In the genomic region with DNA sequence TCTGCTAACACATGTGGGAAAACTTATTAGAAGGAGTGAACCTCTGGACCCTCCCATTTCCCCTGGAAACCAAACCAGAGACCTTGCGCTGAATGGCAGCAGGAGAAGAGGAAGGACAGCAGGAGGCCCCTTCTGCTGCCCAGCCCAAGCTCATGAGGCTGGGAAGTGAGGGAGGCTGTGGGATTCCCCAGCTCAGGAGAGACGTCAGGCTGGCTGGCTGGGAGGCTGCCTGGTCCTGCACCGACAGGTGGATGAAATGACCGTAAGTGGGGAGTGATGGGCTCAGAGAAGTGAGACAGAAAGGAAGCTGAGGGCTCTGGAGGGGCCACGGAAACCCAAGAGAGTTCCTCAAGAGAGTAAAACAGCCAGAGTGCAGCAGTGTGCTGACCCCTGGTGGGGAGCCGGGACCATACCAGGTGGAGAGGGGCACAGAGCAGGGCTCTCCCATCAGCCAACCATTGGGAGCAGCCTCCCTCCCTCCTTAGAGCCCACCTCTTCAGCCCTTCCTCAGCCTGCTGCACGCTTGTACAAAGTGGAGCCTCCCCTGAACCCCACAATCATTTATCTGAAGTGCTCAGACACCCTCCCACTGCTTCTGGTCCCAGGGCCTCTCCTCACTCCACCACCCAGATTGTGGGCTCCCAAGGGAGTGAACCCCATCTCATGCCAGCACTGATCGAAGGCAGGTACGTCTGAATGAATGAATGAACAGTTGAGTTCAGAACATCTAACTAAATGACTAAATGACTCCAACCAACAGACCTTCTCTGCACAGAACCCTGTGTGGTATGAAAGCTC, we compare ENCODE assay signal across 8 cellular contexts. TPM values are rescaled to one million over a fixed set of nuclear protein-coding genes. Genes with fewer than 3 reads are reported as not detected.
DNase-seq lines count a peak whose midpoint lies in the region; ATAC-seq and TF ChIP-seq lines count a peak whose summit lies in the region.

No MANE protein-coding gene starts in this region.

- H4K20me1 ChIP-seq in osteoblast (ENCODE audit: insufficient read depth, low read length): no peaks in the 10 kb centered on the region

- peak; percentile 37 for ATAC-seq in activated CD8-positive, alpha-beta memory T cell treated with anti-CD3 and anti-CD28 coated beads, Interleukin-2, amount 10 ng/mL, durations not matched to agents 7 days and 5 days
- no peak for ATAC-seq in GM18520 (IDR thresholded peaks at IDR 0.05; ENCODE audit: unreplicated experiment)

- BruUV-seq in Calu3 (replicated peaks; lab: Mats Ljungman, UMichigan): no TSS peak

- POLR2A ChIA-PET in HEK293T (lab: Yijun Ruan, JAX): interaction anchor here (1.0 to 3.8 kb wide), 2 partner anchors 10 to 17 kb away, joined by 4 to 15 read pairs; no protein-coding TSS in a partner anchor

- H2AFZ ChIP-seq in osteoblast (ENCODE audit: low read length): no peak overlapping the region

- H3K9me3 Mint-ChIP-seq in Calu3 (ENCODE audit: low read depth, unreplicated experiment): no peaks in the 10 kb centered on the region
- H3K9me3 Mint-ChIP-seq in activated CD8-positive, alpha-beta memory T cell treated with anti-CD3 and anti-CD28 coated beads, Interleukin-2, amount 10 ng/mL, durations not matched to agents 7 days and 5 days (ENCODE audit: low read depth): no peaks in the 10 kb centered on the region

- H3K36me3 Mint-ChIP-seq in Calu3 (ENCODE audit: insufficient read depth, unreplicated experiment): peaks cover 17% of the 10 kb centered on the region
- no peaks in the 10 kb centered on the region for H3K36me3 Mint-ChIP-seq in activated CD8-positive, alpha-beta memory T cell treated with anti-CD3 and anti-CD28 coated beads, Interleukin-2, amount 10 ng/mL, durations not matched to agents 7 days and 5 days

- H3K4me3 Mint-ChIP-seq in Calu3 (ENCODE audit: low read depth, unreplicated experiment): no peak overlapping the region
- no peak overlapping the region for H3K4me3 Mint-ChIP-seq in activated CD8-positive, alpha-beta memory T cell treated with anti-CD3 and anti-CD28 coated beads, Interleukin-2, amount 10 ng/mL, durations not matched to agents 7 days and 5 days

- CTCF ChIA-PET in Calu3 (lab: Charles Lee) (interaction anchor here (1.0 to 6.1 kb wide), 4 partner anchors 11 to 96 kb away, joined by 3 to 73 read pairs (median 6); no protein-coding TSS in a partner anchor), HEK293T (lab: Yijun Ruan, JAX) (interaction anchor here (0.6 to 9.7 kb wide), 13 partner anchors 9 to 782 kb away, joined by 3 to 99 read pairs (median 3); a partner anchor contains a TSS)
- CTCF ChIA-PET in activated CD8-positive, alpha-beta memory T cell treated with anti-CD3 and anti-CD28 coated beads, Interleukin-2, amount 10 ng/mL, durations not matched to agents 7 days and 5 days (lab: Charles Lee): interaction anchor here (0.8 to 12.6 kb wide), 23 partner anchors 8 to 602 kb away, joined by 3 to 410 read pairs (median 4); a partner anchor contains a TSS

- no peaks in the 10 kb centered on the region for H3K79me2 ChIP-seq in osteoblast (ENCODE audit: insufficient read depth, low read length)

- no peaks in the 10 kb centered on the region for H3K9me3 ChIP-seq in osteoblast (ENCODE audit: low read depth, low read length)

- no peak overlapping the region for H3K4me2 ChIP-seq in osteoblast (ENCODE audit: insufficient read depth, low read length)

- no peaks in the 10 kb centered on the region for H3K36me3 ChIP-seq in osteoblast (ENCODE audit: insufficient read depth, low read length)

- H3K27me3 Mint-ChIP-seq in Calu3 (ENCODE audit: unreplicated experiment): no peaks in the 10 kb centered on the region
- H3K27me3 Mint-ChIP-seq in activated CD8-positive, alpha-beta memory T cell treated with anti-CD3 and anti-CD28 coated beads, Interleukin-2, amount 10 ng/mL, durations not matched to agents 7 days and 5 days: peaks cover 4% of the 10 kb centered on the region

- DNase-seq in Calu3 (peak; percentile 66), HEK293T (ENCODE audit: extremely low spot score) (peak; percentile 73), NCI-H774 (lab: John Stamatoyannopoulos, UW) (peak; percentile 52), epithelial cell of esophagus (ENCODE audit: low read depth) (peak; percentile 38), osteoblast (ENCODE audit: insufficient read length, low spot score, missing footprints) (peak; percentile 95), middle frontal gyrus (ENCODE audit: extremely low spot score, low spot score) (no peak)
- DNase-seq in activated CD8-positive, alpha-beta memory T cell treated with anti-CD3 and anti-CD28 coated beads, Interleukin-2, amount 10 ng/mL, durations not matched to agents 7 days and 5 days: peak; percentile 78

- H3K27ac ChIP-seq in osteoblast (ENCODE audit: low read depth, low read length): no peak overlapping the region

- peaks cover 33% of the 10 kb centered on the region for H3K4me1 Mint-ChIP-seq in Calu3 (ENCODE audit: low read depth, unreplicated experiment)
- H3K4me1 Mint-ChIP-seq in activated CD8-positive, alpha-beta memory T cell treated with anti-CD3 and anti-CD28 coated beads, Interleukin-2, amount 10 ng/mL, durations not matched to agents 7 days and 5 days: peaks cover 37% of the 10 kb centered on the region

- TF ChIP-seq CTCF in Calu3 (IDR thresholded peaks at IDR 0.05; ENCODE audit: unreplicated experiment) (peak; percentile 72), epithelial cell of esophagus (IDR thresholded peaks at IDR 0.05; ENCODE audit: insufficient read depth, low read depth, low read length, missing control alignments) (peak; percentile 64), osteoblast (IDR thresholded peaks at IDR 0.05; ENCODE audit: extremely low read depth, low read depth, low read length) (peak; percentile 71)

- peaks cover 4% of the 10 kb centered on the region for H3K4me1 ChIP-seq in osteoblast (ENCODE audit: insufficient read depth, low read length)

- intact Hi-C loops in Calu3 (cut with micrococcal nuclease; ENCODE audit: unreplicated experiment): loop anchor here (2.0 kb wide), 1 partner anchor 16 kb away; no protein-coding TSS in a partner anchor

- H3K27me3 ChIP-seq in osteoblast (ENCODE audit: insufficient read depth, low read length): peaks cover 10% of the 10 kb centered on the region

- no peak overlapping the region for H3K27ac Mint-ChIP-seq in Calu3 (ENCODE audit: unreplicated experiment)
- H3K27ac Mint-ChIP-seq in activated CD8-positive, alpha-beta memory T cell treated with anti-CD3 and anti-CD28 coated beads, Interleukin-2, amount 10 ng/mL, durations not matched to agents 7 days and 5 days: peak overlapping the region; percentile 11

- no peak overlapping the region for H3K4me3 ChIP-seq in epithelial cell of esophagus (ENCODE audit: low read length)
- no peak overlapping the region for H3K4me3 ChIP-seq in osteoblast (ENCODE audit: insufficient read depth, low read length)

TF ChIP-seq in HEK293T, 16 proteins besides CTCF, POLR2A, EP300 and RAD21:
- TF ChIP-seq CTBP1 (IDR thresholded peaks at IDR 0.05; ENCODE audit: borderline replicate concordance) (no peak), BHLHE40 (IDR thresholded peaks at IDR 0.05; ENCODE audit: borderline replicate concordance) (no peak), L3MBTL2 (conservative IDR thresholded peaks at IDR 0.05) (no peak), FOXA1 (IDR thresholded peaks at IDR 0.05) (no peak), FOXK2 (IDR thresholded peaks at IDR 0.05) (no peak), ELF4 (IDR thresholded peaks at IDR 0.05) (no peak), FOXM1 (IDR thresholded peaks at IDR 0.05; ENCODE audit: borderline replicate concordance) (no peak), ARNT (IDR thresholded peaks at IDR 0.05) (no peak), HDGF (IDR thresholded peaks at IDR 0.05; ENCODE audit: borderline replicate concordance) (no peak), SUZ12 (IDR thresholded peaks at IDR 0.05) (no peak), NFRKB (IDR thresholded peaks at IDR 0.05) (no peak), ZNF384 (IDR thresholded peaks at IDR 0.05) (no peak), LEF1 (IDR thresholded peaks at IDR 0.05; ENCODE audit: borderline replicate concordance) (no peak), TARDBP (IDR thresholded peaks at IDR 0.05) (no peak)
- TF ChIP-seq, protein P1, sequence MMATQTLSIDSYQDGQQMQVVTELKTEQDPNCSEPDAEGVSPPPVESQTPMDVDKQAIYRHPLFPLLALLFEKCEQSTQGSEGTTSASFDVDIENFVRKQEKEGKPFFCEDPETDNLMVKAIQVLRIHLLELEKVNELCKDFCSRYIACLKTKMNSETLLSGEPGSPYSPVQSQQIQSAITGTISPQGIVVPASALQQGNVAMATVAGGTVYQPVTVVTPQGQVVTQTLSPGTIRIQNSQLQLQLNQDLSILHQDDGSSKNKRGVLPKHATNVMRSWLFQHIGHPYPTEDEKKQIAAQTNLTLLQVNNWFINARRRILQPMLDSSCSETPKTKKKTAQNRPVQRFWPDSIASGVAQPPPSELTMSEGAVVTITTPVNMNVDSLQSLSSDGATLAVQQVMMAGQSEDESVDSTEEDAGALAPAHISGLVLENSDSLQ (IDR thresholded peaks at IDR 0.05): no peak

RNA-seq across cellular contexts. Expression of a gene that starts 14.0 kb away (rescaled TPM):
- total RNA-seq in Calu3 (2022) (0.34 TPM in 1 of 2 replicates, not detected in the other), osteoblast (4.7 and 6.5 TPM in 2 replicates)
- 1 to 10 TPM; 1.8 to 2.2 TPM for total RNA-seq in activated CD8-positive, alpha-beta memory T cell treated with anti-CD3 and anti-CD28 coated beads, Interleukin-2, amount 10 ng/mL, durations not matched to agents 7 days and 5 days

RNA-seq across cellular contexts. Expression of a gene that starts 30.5 kb away (rescaled TPM):
- total RNA-seq in Calu3 (2022): 18.0 and 18.9 TPM in 2 replicates
- total RNA-seq in activated CD8-positive, alpha-beta memory T cell treated with anti-CD3 and anti-CD28 coated beads, Interleukin-2, amount 10 ng/mL, durations not matched to agents 7 days and 5 days: 10 to 100 TPM in 1 of 2 experiments, 1 to 10 TPM in 1; 8.4 to 41.8 TPM
- total RNA-seq in osteoblast: 3.3 and 3.5 TPM in 2 replicates

RNA-seq across cellular contexts. Expression of a gene that starts 49.0 kb away (rescaled TPM):
- total RNA-seq in Calu3 (2022): 32.8 and 35.0 TPM in 2 replicates
- total RNA-seq in activated CD8-positive, alpha-beta memory T cell treated with anti-CD3 and anti-CD28 coated beads, Interleukin-2, amount 10 ng/mL, durations not matched to agents 7 days and 5 days: 10 to 100 TPM; 33.3 to 42.2 TPM
- 49.5 and 64.4 TPM in 2 replicates for total RNA-seq in osteoblast

RNA-seq across cellular contexts. Expression of a gene that starts 58.8 kb away (rescaled TPM):
- total RNA-seq in Calu3 (2022) (not detected in 2 replicates), osteoblast (under 0.01 TPM in 1 of 2 replicates, not detected in the other)
- not detected for total RNA-seq in activated CD8-positive, alpha-beta memory T cell treated with anti-CD3 and anti-CD28 coated beads, Interleukin-2, amount 10 ng/mL, durations not matched to agents 7 days and 5 days
